Comparison of ENCODE assay signal across 20 cellular contexts in the genomic region with DNA sequence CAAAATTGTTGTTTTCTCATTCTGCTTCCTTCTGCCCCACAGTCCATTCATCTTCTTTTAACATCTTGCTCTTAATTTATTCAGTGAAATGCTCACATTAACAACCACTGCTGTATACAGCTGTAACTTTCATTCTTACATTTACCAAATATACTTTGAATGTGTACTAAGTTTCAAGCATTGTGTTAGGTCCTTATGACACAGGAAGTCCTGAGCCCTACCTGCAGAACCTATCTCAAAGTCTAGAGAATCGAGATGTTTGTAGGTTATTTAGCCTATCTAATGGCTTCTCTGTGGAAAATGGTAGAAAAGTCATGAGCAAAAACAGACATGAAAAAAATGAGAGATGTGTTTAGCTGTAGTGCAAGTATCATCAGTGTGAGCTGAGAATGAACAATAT.
"Had no signal": no experiment of that assay in that cellular context is flagged by ENCODE, and none has a peak within 500 bp of the region (broad histone marks: within the 10 kb centered on the region; RNA-seq: fewer than 3 reads in every experiment).

No MANE protein-coding gene starts in this region.

- DNase-seq: IMR-90, Karpas-422, KG1, MV-4-11, NCI-H1048, NCI-H1105, NCI-H1417, NCI-H1436 treated with DMSO at 0.1 percent for 48 hours, NCI-H1694, NCI-H187 treated with DMSO at 0.1 percent for 48 hours, NCI-H2029 treated with DMSO at 0.1 percent for 48 hours, NCI-H2227 treated with DMSO at 0.1 percent for 48 hours, NCI-H524, NCI-H526 treated with DMSO at 0.1 percent for 48 hours, NCI-H748 treated with DMSO at 0.1 percent for 48 hours, SHP77, T-helper 2 cell had no signal

- ATAC-seq: HepG2, Panc1 had no signal

- H3K27ac ChIP-seq: RWPE1 had no signal
